In the genomic region with DNA sequence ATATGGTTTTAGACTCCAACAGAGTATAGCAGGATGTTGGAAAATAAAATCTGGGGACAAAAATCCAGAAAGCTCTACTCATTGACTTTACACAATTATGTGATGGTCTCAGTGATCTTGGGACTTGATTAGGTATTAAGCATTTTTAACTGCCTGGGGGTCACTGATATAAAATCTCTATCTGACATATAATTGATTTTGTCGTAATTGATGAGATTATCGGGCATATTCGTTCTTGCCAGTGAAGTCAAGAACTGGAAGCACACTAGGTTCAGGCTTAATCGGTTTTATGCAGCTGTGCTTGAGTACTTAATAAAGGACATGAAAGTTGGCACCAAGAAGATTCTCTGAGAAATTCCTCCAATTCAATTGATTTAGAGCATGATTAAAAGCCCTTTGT, we compare ENCODE assay signal across 35 cellular contexts.
"Had no signal": no experiment of that assay in that cellular context is flagged by ENCODE, and none has a peak within 500 bp of the region (broad histone marks: within the 10 kb centered on the region; RNA-seq: fewer than 3 reads in every experiment).

No MANE protein-coding gene starts in this region.

- H3K4me2 ChIP-seq: KMS-11 had no signal

- H3K27ac ChIP-seq: KMS-11 had no signal

- H3K9ac ChIP-seq: KMS-11 had no signal

- H3K4me3 ChIP-seq: MG63 had no signal

- H3K27me3 ChIP-seq: MG63 had no signal

- DNase-seq: Karpas-422, Kasumi-1, MG63, MM.1S, MV-4-11, NCI-H1048, NCI-H1092, NCI-H1092 treated with DMSO at 0.1 percent for 48 hours, NCI-H1105, NCI-H1105 treated with DMSO at 0.1 percent for 48 hours, NCI-H1417, NCI-H1417 treated with DMSO at 0.1 percent for 48 hours, NCI-H1436, NCI-H1436 treated with DMSO at 0.1 percent for 48 hours, NCI-H146, NCI-H1694, NCI-H1694 treated with DMSO at 0.1 percent for 48 hours, NCI-H187, NCI-H187 treated with DMSO at 0.1 percent for 48 hours, NCI-H1930, NCI-H2029, NCI-H2029 treated with DMSO at 0.1 percent for 48 hours, NCI-H2081, NCI-H2081 treated with DMSO at 0.1 percent for 48 hours, NCI-H2107, NCI-H2171, NCI-H2171 treated with DMSO at 0.1 percent for 48 hours, NCI-H2227 treated with DMSO at 0.1 percent for 48 hours, NCI-H226, NCI-H345, NCI-H446, NCI-H446 treated with DMSO at 0.1 percent for 48 hours, NCI-H510A, NCI-H510A treated with DMSO at 0.1 percent for 48 hours had no signal

- H3K36me3 ChIP-seq: MG63 had no signal
